8 cellular contexts compared by ENCODE assay signal in the genomic region with DNA sequence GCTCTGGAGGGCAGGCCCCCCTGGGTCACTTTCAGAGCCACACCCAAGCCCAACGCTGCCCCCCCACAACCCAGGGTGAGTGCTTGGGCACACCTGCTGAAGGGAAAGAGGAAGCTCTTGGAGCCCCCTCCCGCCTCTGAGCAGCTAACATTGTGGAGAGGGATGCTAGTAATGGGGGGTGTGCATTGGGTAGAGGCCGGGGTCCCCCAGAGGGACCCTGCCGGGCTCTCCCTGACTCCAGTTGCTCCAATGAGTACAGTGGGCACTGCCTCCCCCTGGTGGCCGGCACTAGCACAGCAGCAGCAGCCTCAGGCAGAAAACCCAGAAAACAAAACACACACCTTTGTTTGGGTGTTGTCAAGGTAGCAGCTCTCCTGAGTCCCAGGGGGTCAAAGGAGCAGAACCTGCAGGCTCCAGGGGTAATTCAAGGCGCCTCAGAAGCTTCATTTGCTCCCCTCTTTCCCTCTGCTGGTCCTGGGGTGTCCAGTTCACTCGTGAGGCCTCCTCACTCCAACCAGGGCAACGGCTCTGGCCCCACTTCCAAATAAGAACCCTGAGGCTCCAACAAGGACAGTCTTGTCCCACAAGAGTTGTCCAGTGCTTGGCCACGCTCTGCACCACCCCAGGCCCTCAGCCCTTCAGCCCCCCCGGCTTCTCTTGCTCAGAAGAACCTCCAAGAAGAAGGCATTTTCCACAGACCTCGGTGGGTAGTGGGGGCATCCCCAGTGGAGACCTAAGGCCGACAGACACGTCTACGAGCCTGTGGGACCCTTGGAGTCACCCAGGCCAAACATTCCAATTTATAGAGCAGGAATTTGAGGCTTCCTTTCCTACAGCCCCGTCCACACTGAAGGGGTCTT. TPM values are rescaled to one million over a fixed set of nuclear protein-coding genes. Genes with fewer than 3 reads are reported as not detected.
A peak's percentile ranks its signal among the peaks of the same experiment; 100 is the strongest.
DNase-seq lines count a peak whose midpoint lies in the region; ATAC-seq and TF ChIP-seq lines count a peak whose summit lies in the region.

No MANE protein-coding gene starts in this region.

- POLR2A ChIA-PET in A673 (lab: Charles Lee; ENCODE audit: low non-redundant PET) = no interaction called here

- peak overlapping the region; percentile 77 for H3K27ac ChIP-seq in A673 (ENCODE audit: low read depth, low read length, poor library complexity, severe bottlenecking)
- H3K27ac ChIP-seq in VCaP = peak overlapping the region; percentile 96
- H3K27ac ChIP-seq in spleen = peak overlapping the region; percentile 29 to 93 (median 84)

- CTCF ChIA-PET in A673 (lab: Charles Lee) = no interaction called here

- 18 to 28% (median 21%) methylated on average over 12 to 15 of the region's 15 CpGs for WGBS in spleen, 5 donors

- H3K36me3 ChIP-seq in A673 (ENCODE audit: insufficient read depth, low read length, poor library complexity, severe bottlenecking) (no peaks in the 10 kb centered on the region), spleen (no peaks in the 10 kb centered on the region)

- no peaks in the 10 kb centered on the region for H3K27me3 ChIP-seq in A673 (replicated peaks; ENCODE audit: insufficient read depth, low read depth, low read length, poor library complexity)
- no peaks in the 10 kb centered on the region for H3K27me3 ChIP-seq in spleen (replicated peaks in 1 of 7)

- intact Hi-C loops in A673 (cut with micrococcal nuclease; ENCODE audit: unreplicated experiment) = loop anchor here (1.0 to 5.0 kb wide), 2 partner anchors 44 to 105 kb away; no protein-coding TSS in a partner anchor
- intact Hi-C loops in spleen (cut with DNase I; ENCODE audit: low total_unique reads) = loop anchor here (5.0 kb wide), 1 partner anchor 105 kb away; no protein-coding TSS in a partner anchor

- BruUV-seq in A673 (replicated peaks; lab: Mats Ljungman, UMichigan) = no TSS peak

- DNase-seq in A673 (ENCODE audit: low spot score) (peak; percentile 65), NCI-H1930 (lab: John Stamatoyannopoulos, UW) (peak; percentile 41), T47D (ENCODE audit: low read depth in 1 of 2, low spot score in 1 of 2) (peak; percentile 87 to 93), inferior parietal cortex (ENCODE audit: extremely low spot score) (peak; percentile 81), spleen (peak; percentile 94)

- no peak for TF ChIP-seq POLR2A in spleen (IDR thresholded peaks at IDR 0.05)

- H3K4me1 ChIP-seq in A673 (ENCODE audit: insufficient read depth, low read length, poor library complexity, severe bottlenecking) (peaks cover 26% of the 10 kb centered on the region), spleen (peaks cover 24 to 66% (median 54%) of the 10 kb centered on the region in 6 donors)

- ATAC-seq in GM18868 (IDR thresholded peaks at IDR 0.05; ENCODE audit: unreplicated experiment) (peak; percentile 29), GM21717 (IDR thresholded peaks at IDR 0.05; ENCODE audit: unreplicated experiment) (no peak)

- H3K9me3 ChIP-seq in A673 (ENCODE audit: low read depth, low read length, poor library complexity, severe bottlenecking) (no peaks in the 10 kb centered on the region), spleen (no peaks in the 10 kb centered on the region)

- H3K4me3 ChIP-seq in A673 (ENCODE audit: low read depth, low read length, poor library complexity, severe bottlenecking) (peak overlapping the region; percentile 74), spleen (peak overlapping the region; percentile 37 to 90 (median 63))

- TF ChIP-seq CTCF in A673 (conservative IDR thresholded peaks at IDR 0.05; ENCODE audit: low read depth, low read length) = peak; percentile 92
- peak; percentile 99 for TF ChIP-seq CTCF in VCaP (conservative IDR thresholded peaks at IDR 0.05)
- TF ChIP-seq CTCF in spleen (IDR thresholded peaks at IDR 0.05 in 8 of 11, conservative IDR thresholded peaks at IDR 0.05 in 3 of 11) = peak; percentile 89 to 99 (median 96)

- in situ Hi-C loops in T47D (cut with HindIII; ENCODE audit: low pct_unique_long_range_greater_than_20kb, low sequenced_read_pairs) = no loop called here

RNA-seq across cellular contexts. Expression of a gene that starts 16.1 kb away (rescaled TPM):
- total RNA-seq in A673 (2021) (1.8 and 2.6 TPM in 2 replicates), spleen (10 to 100 TPM; 16.8 to 52.8 (median 31.2) TPM)
- polyA plus RNA-seq in spleen = 10 to 100 TPM in 2 of 3 donors, 1 to 10 TPM in 1; 9.2 to 14.1 (median 10.7) TPM

RNA-seq across cellular contexts. Expression of a gene that starts 26.6 kb away (rescaled TPM):
- 40.1 and 42.3 TPM in 2 replicates for total RNA-seq in A673 (2021)
- total RNA-seq in spleen = 10 to 100 TPM; 50.6 to 74.3 (median 60.3) TPM
- 10 to 100 TPM; 21.3 to 40.1 (median 27.2) TPM for polyA plus RNA-seq in spleen

Comparison
In these comparisons a context has a peak if more than half of its experiments do, and no peak if none do; other contexts are left out.
1. DNase-seq: peak in every context shown above with its lines; median percentile 94 in spleen; 90 in T47D; 81 in inferior parietal cortex; 65 in A673; 41 in NCI-H1930.